8 cellular contexts compared by ENCODE assay signal in the genomic region with DNA sequence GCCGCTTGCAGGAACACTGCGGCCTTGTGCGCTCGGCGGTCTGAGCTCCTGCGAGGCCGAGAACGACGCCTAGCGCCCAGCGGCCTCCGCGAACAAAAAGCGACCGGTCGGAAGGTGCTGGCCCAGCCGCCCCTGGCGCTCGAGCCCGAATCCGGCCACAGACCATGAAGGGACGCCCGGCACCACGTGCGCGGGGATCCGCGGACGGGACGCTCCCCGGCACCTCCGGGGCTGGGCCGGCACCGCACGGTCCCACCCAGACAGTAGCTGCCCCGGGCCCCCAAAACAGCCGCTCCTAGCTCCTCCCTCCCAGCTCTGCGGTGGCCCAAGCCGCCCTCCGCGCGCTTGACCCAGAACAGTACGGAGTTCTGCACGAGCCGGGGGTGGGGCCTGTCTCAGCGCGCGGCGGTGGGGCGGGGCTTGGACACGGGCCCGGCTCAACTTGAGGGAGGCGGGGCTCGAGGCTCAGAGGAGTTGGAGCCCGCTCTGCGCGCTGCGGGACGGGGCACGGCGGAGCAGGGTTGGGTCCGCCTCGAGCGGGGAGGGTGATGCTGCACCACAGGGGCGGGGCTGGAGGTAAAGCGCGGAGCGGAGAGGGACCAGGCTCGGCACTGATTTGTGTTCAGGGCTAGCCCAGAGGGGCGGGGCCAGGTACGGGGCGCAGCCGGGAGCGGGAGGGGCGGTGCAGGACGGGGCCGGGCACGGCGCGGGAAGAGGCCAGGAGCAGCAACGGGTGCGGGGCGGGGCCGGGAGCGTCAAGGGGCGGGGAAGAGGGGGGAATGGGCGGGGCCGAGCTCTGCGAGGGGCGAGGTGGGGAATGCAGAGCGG. TPM values are rescaled to one million over a fixed set of nuclear protein-coding genes. Genes with fewer than 3 reads are reported as not detected.
A peak's percentile ranks its signal among the peaks of the same experiment; 100 is the strongest.
DNase-seq lines count a peak whose midpoint lies in the region; TF ChIP-seq lines count a peak whose summit lies in the region.

No MANE protein-coding gene starts in this region.

- H3K9me3 ChIP-seq in SK-N-MC (ENCODE audit: low read depth, low read length): no peaks in the 10 kb centered on the region

- no peaks in the 10 kb centered on the region for H3K27me3 Mint-ChIP-seq in activated naive CD4-positive, alpha-beta T cell treated with anti-CD3 and anti-CD28 coated beads, Interleukin-2, amount 50 U/mL, for 24 hours

- POLR2A ChIA-PET in HEK293T (lab: Yijun Ruan, JAX): interaction anchor here (0.6 to 1.6 kb wide), 10 partner anchors 10 to 397 kb away, joined by 3 to 15 read pairs (median 5); a partner anchor contains a TSS

- no peaks in the 10 kb centered on the region for H3K36me3 Mint-ChIP-seq in activated naive CD4-positive, alpha-beta T cell treated with anti-CD3 and anti-CD28 coated beads, Interleukin-2, amount 50 U/mL, for 24 hours

- H3K9ac ChIP-seq in SK-N-MC (ENCODE audit: insufficient read length): peak overlapping the region; percentile 68

- H3K27me3 ChIP-seq in GM06990 (replicated peaks; ENCODE audit: control insufficient read depth, insufficient read depth, low read length): no peaks in the 10 kb centered on the region

- CTCF ChIA-PET in HEK293T (lab: Yijun Ruan, JAX): interaction anchor here (0.6 to 1.2 kb wide), 2 partner anchors 295 to 326 kb away, joined by 3 to 4 read pairs; no protein-coding TSS in a partner anchor

- no peaks in the 10 kb centered on the region for H3K9me3 Mint-ChIP-seq in activated naive CD4-positive, alpha-beta T cell treated with anti-CD3 and anti-CD28 coated beads, Interleukin-2, amount 50 U/mL, for 24 hours

- H3K4me3 ChIP-seq in GM06990 (replicated peaks; ENCODE audit: low read depth, low read length) (peak overlapping the region; percentile 66), SK-N-MC (peak overlapping the region; percentile 91)

- H3K4me3 Mint-ChIP-seq in activated naive CD4-positive, alpha-beta T cell treated with anti-CD3 and anti-CD28 coated beads, Interleukin-2, amount 50 U/mL, for 24 hours: peak overlapping the region; percentile 85

- TF ChIP-seq CTCF in GM06990 (IDR thresholded peaks at IDR 0.05; ENCODE audit: insufficient read depth, low read length, poor library complexity, severe bottlenecking): no peak

- peaks cover 14% of the 10 kb centered on the region for H3K4me1 Mint-ChIP-seq in activated naive CD4-positive, alpha-beta T cell treated with anti-CD3 and anti-CD28 coated beads, Interleukin-2, amount 50 U/mL, for 24 hours

- H3K36me3 ChIP-seq in GM06990 (ENCODE audit: control insufficient read depth, insufficient read depth, low read length) (no peaks in the 10 kb centered on the region), SK-N-MC (ENCODE audit: insufficient read depth, low read length) (no peaks in the 10 kb centered on the region)

- DNase-seq in GM06990 (ENCODE audit: extremely low read depth, insufficient read length) (peak; percentile 96), HEK293T (ENCODE audit: extremely low spot score) (peak; percentile 89), MV-4-11 (lab: John Stamatoyannopoulos, UW) (peak; percentile 97), SK-N-MC (ENCODE audit: low read depth, low spot score) (peak; percentile 83), glomerular endothelial cell (ENCODE audit: extremely low read depth, low read depth, low spot score) (peak; percentile 44), occipital lobe (lab: John Stamatoyannopoulos, UW) (peak; percentile 94)

- H3K27ac Mint-ChIP-seq in activated naive CD4-positive, alpha-beta T cell treated with anti-CD3 and anti-CD28 coated beads, Interleukin-2, amount 50 U/mL, for 24 hours: peak overlapping the region; percentile 79

- H3K27ac ChIP-seq in SK-N-MC (peak overlapping the region; percentile 78), temporal lobe (ENCODE audit: low read depth, low read length) (peak overlapping the region; percentile 56)

TF ChIP-seq in HEK293T, 16 proteins besides CTCF, POLR2A, EP300 and RAD21:
- no peak for TF ChIP-seq ZNF384 (IDR thresholded peaks at IDR 0.05)
- TF ChIP-seq L3MBTL2 (conservative IDR thresholded peaks at IDR 0.05): peak; percentile 76
- TF ChIP-seq SP1 (IDR thresholded peaks at IDR 0.05): no peak

RNA-seq across cellular contexts. Expression of a gene that starts 0.5 kb away (rescaled TPM):
- total RNA-seq in glomerular endothelial cell (2.5 and 2.7 TPM in 2 replicates), occipital lobe (6.1 TPM), temporal lobe (3.7 TPM)

Comparison
In these comparisons a context has a peak if more than half of its experiments do, and no peak if none do; other contexts are left out.
1. Peak in every context shown above with its lines: DNase-seq, H3K4me3 ChIP-seq and H3K27ac ChIP-seq.
2. DNase-seq: peak in every context shown above with its lines; median percentile 97 in MV-4-11; 96 in GM06990; 94 in occipital lobe; 89 in HEK293T; 83 in SK-N-MC; 44 in glomerular endothelial cell.